16 cellular contexts compared by ENCODE assay signal in genomic region chr20:33839591-33839990, GRCh38. TPM values are rescaled to one million over a fixed set of nuclear protein-coding genes. Genes with fewer than 3 reads are reported as not detected.
DNase-seq lines count a peak whose midpoint lies in the region; ATAC-seq, FAIRE-seq and TF ChIP-seq lines count a peak whose summit lies in the region.
"Had no signal": no experiment of that assay in that cellular context is flagged by ENCODE, and none has a peak within 500 bp of the region (broad histone marks: within the 10 kb centered on the region; RNA-seq: fewer than 3 reads in every experiment).

No MANE protein-coding gene starts in this region.

- no peaks in the 10 kb centered on the region for H3K27me3 Mint-ChIP-seq in activated T-cell treated with anti-CD3 and anti-CD28 coated beads, Interleukin-2, amount 50 U/mL, for 4 hours (ENCODE audit: low read depth)

- no peaks in the 10 kb centered on the region for H3K27me3 ChIP-seq in pancreas
- H3K27me3 ChIP-seq: tibial nerve had no signal

- ATAC-seq in pancreas (peak; percentile 72 to 87 (median 79)), GM21423 (IDR thresholded peaks at IDR 0.05; ENCODE audit: unreplicated experiment) (no peak)
- no peak for ATAC-seq in activated T-cell treated with anti-CD3 and anti-CD28 coated beads, Interleukin-2, amount 50 U/mL, for 4 hours

- peak; percentile 90 for DNase-seq in Jurkat, Clone E6-1 (ENCODE audit: low read depth, low spot score)
- peak; percentile 89 for DNase-seq in NCI-H1105 treated with DMSO at 0.1 percent for 48 hours (lab: John Stamatoyannopoulos, UW)
- DNase-seq in astrocyte of the hippocampus (ENCODE audit: low read depth, low spot score) = peak; percentile 33
- DNase-seq in pancreas = peak; percentile 67 to 90 (median 76)
- DNase-seq in activated T-cell treated with anti-CD3 and anti-CD28 coated beads, Interleukin-2, amount 50 U/mL, for 4 hours = no peak
- no peak for DNase-seq in glomerular visceral epithelial cell (ENCODE audit: extremely low spot score)
- DNase-seq: activated T-cell treated with anti-CD3 and anti-CD28 coated beads, Interleukin-2, amount 50 U/mL, for 48 hours; amniotic stem cell; C1 segment of cervical spinal cord; cortex of kidney; GDM1; head of caudate nucleus; T-helper 9 cell had no signal

- H3K4me1 Mint-ChIP-seq in activated T-cell treated with anti-CD3 and anti-CD28 coated beads, Interleukin-2, amount 50 U/mL, for 4 hours (ENCODE audit: low read depth) = peaks cover 84% of the 10 kb centered on the region

- H3K36me3 Mint-ChIP-seq in activated T-cell treated with anti-CD3 and anti-CD28 coated beads, Interleukin-2, amount 50 U/mL, for 4 hours (ENCODE audit: insufficient read depth) = peaks cover 16% of the 10 kb centered on the region

- TF ChIP-seq CTCF in pancreas (IDR thresholded peaks at IDR 0.05) = no peak

- H3K4me3 ChIP-seq in Jurkat, Clone E6-1 (ENCODE audit: low read length) = no peak overlapping the region
- H3K4me3 ChIP-seq in pancreas = no peak overlapping the region
- H3K4me3 ChIP-seq: tibial nerve had no signal

- no peaks in the 10 kb centered on the region for H3K36me3 ChIP-seq in pancreas
- H3K36me3 ChIP-seq: tibial nerve had no signal

- H3K27ac ChIP-seq in pancreas = peak overlapping the region in 1 of 4 donors; percentile 4
- H3K27ac ChIP-seq: tibial nerve had no signal

- no peak overlapping the region for H3K4me3 Mint-ChIP-seq in activated T-cell treated with anti-CD3 and anti-CD28 coated beads, Interleukin-2, amount 50 U/mL, for 4 hours

- FAIRE-seq in pancreas (lab: Jason Lieb, UNC) = no peak
- FAIRE-seq: keratinocyte had no signal

- H3K4me1 ChIP-seq in pancreas = peaks cover 43 to 50% (median 43%) of the 10 kb centered on the region in 3 donors

- H3K9me3 ChIP-seq in pancreas = no peaks in the 10 kb centered on the region
- H3K9me3 ChIP-seq: tibial nerve had no signal

- intact Hi-C loops in pancreas (cut with DNase I) = no loop called here

- H3K9me3 Mint-ChIP-seq in activated T-cell treated with anti-CD3 and anti-CD28 coated beads, Interleukin-2, amount 50 U/mL, for 4 hours = no peaks in the 10 kb centered on the region

- 8 to 34% methylated on average over 3 of the region's 3 CpGs for WGBS in pancreas, 2 donors

RNA-seq across cellular contexts. Expression of gene CHMP4B, which starts 28.4 kb away (rescaled TPM):
- polyA plus RNA-seq in Jurkat, Clone E6-1 (2012; ENCODE audit: insufficient read depth, insufficient read length) = 99.5 TPM
- 10 to 100 TPM; 28.4 to 57.0 (median 37.2) TPM for total RNA-seq in pancreas
- polyA plus RNA-seq in pancreas = 10 to 100 TPM; 44.1 to 66.3 TPM
- 10 to 100 TPM; 71.1 to 80.0 (median 71.7) TPM for total RNA-seq in activated T-cell treated with anti-CD3 and anti-CD28 coated beads, Interleukin-2, amount 50 U/mL, for 4 hours

Comparison
In these comparisons a context has a peak if more than half of its experiments do, and no peak if none do; other contexts are left out.
1. DNase-seq: peak in Jurkat, Clone E6-1 (single experiment), NCI-H1105 treated with DMSO at 0.1 percent for 48 hours (single experiment), astrocyte of the hippocampus (single experiment) and pancreas (6 of 6); none in activated T-cell treated with anti-CD3 and anti-CD28 coated beads, Interleukin-2, amount 50 U/mL, for 4 hours (single experiment) and glomerular visceral epithelial cell (single experiment).
2. ATAC-seq: peak in pancreas (4 of 4); none in GM21423 (single experiment) and activated T-cell treated with anti-CD3 and anti-CD28 coated beads, Interleukin-2, amount 50 U/mL, for 4 hours (0 of 2).